Comparison of ENCODE assay signal across 32 cellular contexts in the genomic region with DNA sequence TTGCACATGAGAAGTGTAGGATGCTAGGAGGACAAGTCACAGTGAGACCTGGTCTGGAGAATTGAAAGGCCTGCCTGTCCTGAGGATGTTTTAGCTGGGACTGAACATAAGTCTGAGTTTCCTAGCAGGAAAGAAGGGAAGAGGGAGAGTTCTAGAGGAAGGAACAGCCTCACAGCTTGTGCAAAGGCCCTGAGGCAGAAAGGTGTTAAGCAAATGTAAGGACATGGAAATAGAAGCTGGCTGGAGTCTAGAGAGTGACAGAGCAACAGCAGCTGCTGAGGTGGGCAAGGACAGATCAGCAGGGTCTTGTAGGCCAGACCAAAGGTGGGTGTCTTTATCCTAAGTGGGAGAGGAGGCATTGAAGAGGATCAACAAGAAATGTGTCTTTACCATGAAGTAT.
"Had no signal": no experiment of that assay in that cellular context is flagged by ENCODE, and none has a peak within 500 bp of the region (broad histone marks: within the 10 kb centered on the region; RNA-seq: fewer than 3 reads in every experiment).

No MANE protein-coding gene starts in this region.

- DNase-seq: activated CD4-positive, alpha-beta memory T cell treated with anti-CD3 and anti-CD28 coated beads, Interleukin-2, amount 10 ng/mL, durations not matched to agents 7 days and 5 days; activated CD4-positive, alpha-beta T cell treated with anti-CD3 and anti-CD28 coated beads for 1 hour; activated CD4-positive, alpha-beta T cell treated with anti-CD3 and anti-CD28 coated beads for 36 hours; activated CD4-positive, alpha-beta T cell treated with anti-CD3 and anti-CD28 coated beads for 48 hours; activated CD4-positive, alpha-beta T cell treated with anti-CD3 and anti-CD28 coated beads, Interleukin-2, amount 10 ng/mL, durations not matched to agents 7 days and 5 days; activated CD4-positive, alpha-beta T cell treated with anti-CD3 and anti-CD28 coated beads, Interleukin-2, amount 50 U/mL, for 48 hours; activated CD4-positive, CD25-positive, alpha-beta regulatory T cell; activated CD8-positive, alpha-beta memory T cell treated with anti-CD3 and anti-CD28 coated beads for 24 hours; activated CD8-positive, alpha-beta memory T cell treated with anti-CD3 and anti-CD28 coated beads, Interleukin-2, amount 10 ng/mL, durations not matched to agents 7 days and 5 days; activated CD8-positive, alpha-beta memory T cell treated with anti-CD3 and anti-CD28 coated beads, Interleukin-2, amount 50 U/mL, for 48 hours; activated CD8-positive, alpha-beta T cell treated with anti-CD3 and anti-CD28 coated beads, Interleukin-2, amount 10 ng/mL, durations not matched to agents 7 days and 5 days; activated effector memory CD4-positive, alpha-beta T cell treated with Interleukin-2 at 50 U/mL for 16 hours; activated gamma-delta T cell; activated naive CD4-positive, alpha-beta T cell treated with anti-CD3 and anti-CD28 coated beads, Interleukin-2, amount 10 ng/mL, durations not matched to agents 7 days and 5 days; activated naive CD4-positive, alpha-beta T cell treated with Interleukin-2 at 50 U/mL for 16 hours; activated naive CD8-positive, alpha-beta T cell treated with anti-CD3 and anti-CD28 coated beads, Interleukin-2, amount 10 ng/mL, durations not matched to agents 7 days and 5 days; activated naive CD8-positive, alpha-beta T cell treated with anti-CD3 and anti-CD28 coated beads, Interleukin-2, amount 50 U/mL, for 24 hours; activated T-cell treated with anti-CD3 and anti-CD28 coated beads, Interleukin-2, amount 50 U/mL, for 24 hours; activated T-cell treated with anti-CD3 and anti-CD28 coated beads, Interleukin-2, amount 50 U/mL, for 48 hours; amygdala; anterior cingulate cortex; caudate nucleus; cerebellar nuclear complex; T-helper 1 cell; T-helper 2 cell; T-helper 9 cell had no signal

- H3K36me3 ChIP-seq: ascending aorta, cardiac muscle cell had no signal

- H3K9me3 ChIP-seq: ascending aorta had no signal

- H3K27me3 ChIP-seq: ascending aorta, cardiac muscle cell had no signal

- H3K27ac ChIP-seq: ascending aorta, cardiac muscle cell, VCaP had no signal

- H3K4me3 ChIP-seq: ascending aorta, cardiac muscle cell had no signal

- ATAC-seq: activated CD4-positive, alpha-beta T cell treated with anti-CD3 and anti-CD28 coated beads for 36 hours; activated CD4-positive, CD25-positive, alpha-beta regulatory T cell treated with anti-CD3 and anti-CD28 coated beads, Interleukin-2, amount 50 U/mL, for 24 hours; activated CD8-positive, alpha-beta memory T cell treated with anti-CD3 and anti-CD28 coated beads, Interleukin-2, amount 10 ng/mL, durations not matched to agents 7 days and 5 days; activated CD8-positive, alpha-beta T cell treated with anti-CD3 and anti-CD28 coated beads, Interleukin-2, amount 10 ng/mL, durations not matched to agents 7 days and 5 days; activated naive CD8-positive, alpha-beta T cell treated with anti-CD3 and anti-CD28 coated beads, Interleukin-2, amount 50 U/mL, for 24 hours had no signal

- FAIRE-seq: bronchial epithelial cell, TTC549 had no signal

- H3K4me1 ChIP-seq: ascending aorta had no signal
